21 cellular contexts compared by ENCODE assay signal in genomic region chr22:41343300-41343699, GRCh38. TPM values are rescaled to one million over a fixed set of nuclear protein-coding genes. Genes with fewer than 3 reads are reported as not detected.
DNase-seq lines count a peak whose midpoint lies in the region; ATAC-seq, FAIRE-seq and TF ChIP-seq lines count a peak whose summit lies in the region.
"Had no signal": no experiment of that assay in that cellular context is flagged by ENCODE, and none has a peak within 500 bp of the region (broad histone marks: within the 10 kb centered on the region; RNA-seq: fewer than 3 reads in every experiment).

No MANE protein-coding gene starts in this region.

- no peak for TF ChIP-seq CTCF in RWPE1 (conservative IDR thresholded peaks at IDR 0.05; ENCODE audit: low read depth)
- TF ChIP-seq CTCF in K562 (IDR thresholded peaks at IDR 0.05 in 2 of 3, conservative IDR thresholded peaks at IDR 0.05 in 1 of 3; ENCODE audit: insufficient read depth in 2 of 3, low read depth in 1 of 3, low read length in 3 of 3), result no peak
- TF ChIP-seq CTCF in sigmoid colon (IDR thresholded peaks at IDR 0.05), result no peak

- H3K36me3 ChIP-seq in K562 (ENCODE audit: control insufficient read depth, insufficient read depth, low read length), result peaks cover 76% of the 10 kb centered on the region; the same call in 2 of the 3 replicates
- peaks cover 41 to 98% (median 69%) of the 10 kb centered on the region in 4 donors for H3K36me3 ChIP-seq in sigmoid colon

- 94% methylated on average over 8 of the region's 18 CpGs for WGBS in K562 (ENCODE audit: insufficient coverage, low coverage, missing lambda C conversion rate)
- WGBS in sigmoid colon, 2 donors, result 96 to 97% methylated on average over 18 of the region's 18 CpGs

- no peak overlapping the region for H3K9ac ChIP-seq in K562 (ENCODE audit: insufficient read depth in 1 of 2, low read depth in 2 of 2, low read length in 2 of 2)
- H3K9ac ChIP-seq: BLaER1, GM23248 had no signal

- no peak for FAIRE-seq in K562 (lab: Jason Lieb, UNC)
- FAIRE-seq: D721Med, GM12878, GM19239, H1 had no signal

- TF ChIP-seq EP300 in K562 (IDR thresholded peaks at IDR 0.05; ENCODE audit: low read length), result no peak
- no peak for TF ChIP-seq EP300 in sigmoid colon (IDR thresholded peaks at IDR 0.05)

- TF ChIP-seq POLR2A in K562 (conservative IDR thresholded peaks at IDR 0.05) (no peak), sigmoid colon (IDR thresholded peaks at IDR 0.05) (no peak)

- no peak overlapping the region for H3K4me2 ChIP-seq in K562 (ENCODE audit: insufficient read depth, low read length)
- H3K4me2 ChIP-seq: BLaER1 had no signal

- no peak overlapping the region for H3K4me3 ChIP-seq in K562
- H3K4me3 ChIP-seq in sigmoid colon, result no peak overlapping the region
- H3K4me3 ChIP-seq: BLaER1, GM12878, GM23248 had no signal

- in situ Hi-C loops in K562 (cut with MboI), result no loop called here

- BruUV-seq in K562 (replicated peaks; lab: Mats Ljungman, UMichigan), result no TSS peak

- H3K27ac ChIP-seq in RWPE1 (peak overlapping the region; percentile 19; the same call in 1 of the 2 replicates), K562 (ENCODE audit: extremely low read depth, low read depth, low read length) (no peak overlapping the region), sigmoid colon (no peak overlapping the region)
- H3K27ac ChIP-seq: BLaER1, C4-2B, GM23248 had no signal

- ATAC-seq in K562 (no peak), SK-N-SH treated with all-trans-retinoic acid at 6 μM for 48 hours (no peak)
- ATAC-seq: GM12878 had no signal

- no peaks in the 10 kb centered on the region for H3K9me3 ChIP-seq in K562 (replicated peaks; ENCODE audit: control insufficient read depth, insufficient read depth, low read depth, low read length)
- H3K9me3 ChIP-seq in sigmoid colon, result no peaks in the 10 kb centered on the region
- H3K9me3 ChIP-seq: BLaER1 had no signal

- no peak for DNase-seq in RWPE1 (ENCODE audit: low spot score)
- DNase-seq in K562 (ENCODE audit: extremely low read depth in 1 of 4, low spot score in 3 of 4), result no peak
- DNase-seq in sigmoid colon, result peak; percentile 62
- DNase-seq in iPS-NIHi11 (ENCODE audit: low spot score), result no peak
- no peak for DNase-seq in stimulated activated CD8-positive, alpha-beta memory T cell treated with anti-CD3 and anti-CD28 coated beads, Interleukin-4, amount 100 ng/mL, for 48 hours
- DNase-seq: CD4-positive, CD25-positive, alpha-beta regulatory T cell; CD8-positive, alpha-beta memory T cell; DMS 273 treated with DMSO at 0.1 percent for 48 hours; DMS79; EL; GDM1; GM23248; H7; HCEC 1CT had no signal

- intact Hi-C loops in K562 (cut with micrococcal nuclease) (no loop called here), sigmoid colon (cut with DNase I) (no loop called here)

- H3K27me3 ChIP-seq in K562 (ENCODE audit: control insufficient read depth in 2 of 2, insufficient read depth in 2 of 2, low read length in 2 of 2), result no peaks in the 10 kb centered on the region
- no peaks in the 10 kb centered on the region for H3K27me3 ChIP-seq in sigmoid colon
- H3K27me3 ChIP-seq: BLaER1 had no signal

- H4K20me1 ChIP-seq in K562 (replicated peaks; ENCODE audit: control insufficient read depth, insufficient read depth, low read length), result no peaks in the 10 kb centered on the region

- no peak for TF ChIP-seq RAD21 in K562 (CRISPR knock-in tag; conservative IDR thresholded peaks at IDR 0.05 in 1 of 2, IDR thresholded peaks at IDR 0.05 in 1 of 2)

- H3K4me1 ChIP-seq in K562 (replicated peaks in 1 of 2; ENCODE audit: control insufficient read depth in 2 of 2, insufficient read depth in 2 of 2, low read length in 2 of 2), result no peaks in the 10 kb centered on the region; a peak in 1 of 5 replicates
- no peaks in the 10 kb centered on the region for H3K4me1 ChIP-seq in sigmoid colon
- H3K4me1 ChIP-seq: BLaER1 had no signal

- no peaks in the 10 kb centered on the region for H3K9me1 ChIP-seq in K562 (ENCODE audit: control insufficient read depth, insufficient read depth, low read length)

- CTCF ChIA-PET in RWPE1 (lab: Yijun Ruan, JAX), result interaction anchor here (0.6 kb wide), 1 partner anchor 35 kb away, joined by 5 read pairs; no protein-coding TSS in a partner anchor
- CTCF ChIA-PET in K562 (lab: Yijun Ruan, JAX; ENCODE audit: low intra/inter-chr PET ratio), result no interaction called here

- POLR2A ChIA-PET in RWPE1 (lab: Yijun Ruan, JAX; ENCODE audit: low non-redundant PET), result no interaction called here
- POLR2A ChIA-PET in K562 (lab: Yijun Ruan, JAX), result interaction anchor here (0.6 to 1.0 kb wide), 3 partner anchors 9 to 42 kb away, joined by 3 to 4 read pairs (median 3); partner anchors contain the start of gene ZC3H7B

- no peak overlapping the region for H2AFZ ChIP-seq in K562 (ENCODE audit: low read depth, low read length)
- H2AFZ ChIP-seq: GM23248 had no signal

- H3K79me2 ChIP-seq in K562 (ENCODE audit: control insufficient read depth, insufficient read depth, low read length), result no peaks in the 10 kb centered on the region

TF ChIP-seq in K562, 482 proteins besides CTCF, POLR2A, EP300 and RAD21:
- TF ChIP-seq POLR2G (IDR thresholded peaks at IDR 0.05; ENCODE audit: low read depth, low read length) (peak; percentile 36; the same call in 1 of the 2 replicates), NCOA2 (IDR thresholded peaks at IDR 0.05; ENCODE audit: partially characterized antibody in 2 of 2) (no peak)

TF ChIP-seq in SK-N-SH treated with all-trans-retinoic acid at 6 μM for 48 hours, 23 proteins besides CTCF, POLR2A, EP300 and RAD21 (continues in another document):
- TF ChIP-seq CSDC2 (CRISPR knock-in tag; IDR thresholded peaks at IDR 0.05), result no peak

RNA-seq across cellular contexts. Expression of gene TEF, which starts 38.4 kb away (rescaled TPM):
- total RNA-seq in K562 (2011; cell fraction: chromatin; rRNA removed; ENCODE audit: low replicate concordance), result 1.4 and 6.6 TPM in 2 replicates
- 2.4 and 2.8 TPM in 2 replicates for total RNA-seq in K562 (2011; cell fraction: nucleolus; rRNA removed)
- total RNA-seq in K562 (2011; cell fraction: nucleoplasm; rRNA removed), result 1.9 and 3.0 TPM in 2 replicates
- total RNA-seq in K562 (2014; rRNA removed), result 1.2 and 2.0 TPM in 2 replicates
- 0.69 and 0.96 TPM in 2 replicates for total RNA-seq in K562 (2014; rRNA removed; fragmentation: Illumina TruSeq; extraction: Trizol)
- 0.68 and 0.76 TPM in 2 replicates for total RNA-seq in K562 (2015; rRNA removed; fragmentation: Illumina TruSeq; extraction: Trizol)
- 1.6 and 2.8 TPM in 2 replicates for total RNA-seq in K562 (2021)
- polyA plus RNA-seq in K562 (2011; rRNA removed), result 3.1 and 3.2 TPM in 2 replicates
- polyA plus RNA-seq in K562 (2011; cell fraction: cytosol; rRNA removed), result 1.4 and 4.5 TPM in 2 replicates
- 4.0 and 5.7 TPM in 2 replicates for polyA plus RNA-seq in K562 (2011; cell fraction: nucleus; rRNA removed)
- polyA plus RNA-seq in K562 (2012), result 0.30 and 0.72 TPM in 2 replicates
- 1.8 and 2.1 TPM in 2 replicates for polyA plus RNA-seq in K562 (2014; fragmentation: Illumina TruSeq; extraction: Trizol)
- under 1 TPM; 0.04 to 0.06 TPM for polyA plus RNA-seq in K562 (2014; fragmentation: Nextera tagmentation; extraction: Ambion mirVana)
- polyA plus RNA-seq in K562 (2014; rRNA removed), result 0.90 and 1.4 TPM in 2 replicates
- 2.7 and 4.1 TPM in 2 replicates for polyA minus RNA-seq in K562 (2011; rRNA and poly(A)+ RNA removed)
- polyA minus RNA-seq in K562 (2011; cell fraction: cytosol; rRNA and poly(A)+ RNA removed), result 0.67 and 1.4 TPM in 2 replicates
- polyA minus RNA-seq in K562 (2011; cell fraction: nucleus; rRNA and poly(A)+ RNA removed), result 0.67 and 1.2 TPM in 2 replicates
- 10 to 100 TPM; 21.3 to 30.3 (median 24.8) TPM for total RNA-seq in sigmoid colon
- polyA plus RNA-seq in sigmoid colon, result 10 to 100 TPM; 12.6 to 14.8 (median 14.4) TPM

RNA-seq across cellular contexts. Expression of gene ZC3H7B, which starts 42.0 kb away (rescaled TPM):
- 34.7 and 75.0 TPM in 2 replicates for total RNA-seq in K562 (2011; cell fraction: chromatin; rRNA removed; ENCODE audit: low replicate concordance)
- total RNA-seq in K562 (2011; cell fraction: nucleolus; rRNA removed), result 38.4 and 39.9 TPM in 2 replicates
- total RNA-seq in K562 (2011; cell fraction: nucleoplasm; rRNA removed), result 35.9 and 42.2 TPM in 2 replicates
- 35.2 and 41.1 TPM in 2 replicates for total RNA-seq in K562 (2014; rRNA removed)
- 13.5 and 16.5 TPM in 2 replicates for total RNA-seq in K562 (2014; rRNA removed; fragmentation: Illumina TruSeq; extraction: Trizol)
- 25.8 and 26.8 TPM in 2 replicates for total RNA-seq in K562 (2015; rRNA removed; fragmentation: Illumina TruSeq; extraction: Trizol)
- total RNA-seq in K562 (2021), result 45.8 and 49.8 TPM in 2 replicates
- polyA plus RNA-seq in K562 (2011; rRNA removed), result 19.0 and 25.6 TPM in 2 replicates
- polyA plus RNA-seq in K562 (2011; cell fraction: cytosol; rRNA removed), result 18.6 and 31.1 TPM in 2 replicates
- 50.3 and 65.2 TPM in 2 replicates for polyA plus RNA-seq in K562 (2011; cell fraction: nucleus; rRNA removed)
- polyA plus RNA-seq in K562 (2012), result 35.9 and 39.0 TPM in 2 replicates
- 30.6 and 40.0 TPM in 2 replicates for polyA plus RNA-seq in K562 (2014; fragmentation: Illumina TruSeq; extraction: Trizol)
- polyA plus RNA-seq in K562 (2014; fragmentation: Nextera tagmentation; extraction: Ambion mirVana), result under 1 TPM; 0.07 to 0.30 TPM
- polyA plus RNA-seq in K562 (2014; rRNA removed), result 38.6 and 39.0 TPM in 2 replicates
- polyA minus RNA-seq in K562 (2011; rRNA and poly(A)+ RNA removed), result 13.3 and 17.7 TPM in 2 replicates
- 17.8 and 25.7 TPM in 2 replicates for polyA minus RNA-seq in K562 (2011; cell fraction: cytosol; rRNA and poly(A)+ RNA removed)
- polyA minus RNA-seq in K562 (2011; cell fraction: nucleus; rRNA and poly(A)+ RNA removed), result 11.4 and 14.6 TPM in 2 replicates
- 10 to 100 TPM; 20.1 to 32.2 (median 25.8) TPM for total RNA-seq in sigmoid colon
- 10 to 100 TPM; 13.2 to 43.3 (median 15.7) TPM for polyA plus RNA-seq in sigmoid colon

RNA-seq across cellular contexts. Expression of gene RANGAP1, which starts 57.3 kb away (rescaled TPM):
- total RNA-seq in K562 (2011; cell fraction: chromatin; rRNA removed; ENCODE audit: low replicate concordance), result 69.2 and 159 TPM in 2 replicates
- total RNA-seq in K562 (2011; cell fraction: nucleolus; rRNA removed), result 116 and 118 TPM in 2 replicates
- 91.3 and 92.8 TPM in 2 replicates for total RNA-seq in K562 (2011; cell fraction: nucleoplasm; rRNA removed)
- total RNA-seq in K562 (2014; rRNA removed) (52.1 and 68.7 TPM in 2 replicates), K562 (2014; rRNA removed; fragmentation: Illumina TruSeq; extraction: Trizol) (21.9 and 27.5 TPM in 2 replicates), K562 (2015; rRNA removed; fragmentation: Illumina TruSeq; extraction: Trizol) (44.3 and 44.5 TPM in 2 replicates), K562 (2021) (90.2 and 104 TPM in 2 replicates), sigmoid colon (10 to 100 TPM; 24.5 to 41.3 (median 33.2) TPM)
- polyA plus RNA-seq in K562 (2011; rRNA removed) (65.4 and 70.4 TPM in 2 replicates), K562 (2014; fragmentation: Illumina TruSeq; extraction: Trizol) (50.6 and 68.4 TPM in 2 replicates), K562 (2014; fragmentation: Nextera tagmentation; extraction: Ambion mirVana) (1 to 10 TPM; 2.1 to 3.8 TPM), K562 (2014; rRNA removed) (74.9 and 77.1 TPM in 2 replicates), sigmoid colon (10 to 100 TPM; 18.7 to 64.8 (median 19.8) TPM)
- polyA plus RNA-seq in K562 (2011; cell fraction: cytosol; rRNA removed), result 86.4 and 144 TPM in 2 replicates
- 114 and 152 TPM in 2 replicates for polyA plus RNA-seq in K562 (2011; cell fraction: nucleus; rRNA removed)
- 65.5 and 74.0 TPM in 2 replicates for polyA plus RNA-seq in K562 (2012)
- 46.9 and 80.2 TPM in 2 replicates for polyA minus RNA-seq in K562 (2011; rRNA and poly(A)+ RNA removed)
- 59.6 and 63.5 TPM in 2 replicates for polyA minus RNA-seq in K562 (2011; cell fraction: cytosol; rRNA and poly(A)+ RNA removed)
- 26.4 and 34.2 TPM in 2 replicates for polyA minus RNA-seq in K562 (2011; cell fraction: nucleus; rRNA and poly(A)+ RNA removed)
